1 cellular context compared by ENCODE assay signal in genomic region chr17:35171834-35172233, GRCh38.
TF ChIP-seq lines count a peak whose summit lies in the region.

No MANE protein-coding gene starts in this region.

TF ChIP-seq in K562, 482 proteins besides CTCF, POLR2A, EP300 and RAD21:
- TF ChIP-seq SAFB (IDR thresholded peaks at IDR 0.05; ENCODE audit: borderline replicate concordance, low read depth, low read length) (no peak), ZEB2 (IDR thresholded peaks at IDR 0.05) (no peak), ZBTB33 (CRISPR knock-in tag; IDR thresholded peaks at IDR 0.05) (no peak), RUNX1 (IDR thresholded peaks at IDR 0.05; ENCODE audit: low read depth) (no peak), SNAPC5 (CRISPR knock-in tag; IDR thresholded peaks at IDR 0.05) (no peak), ILF3 (IDR thresholded peaks at IDR 0.05; ENCODE audit: borderline replicate concordance) (no peak), ZNF764 (CRISPR knock-in tag; IDR thresholded peaks at IDR 0.05; ENCODE audit: low read depth) (no peak), PTTG1 (tag; IDR thresholded peaks at IDR 0.05; ENCODE audit: low read depth) (no peak), ZNF77 (CRISPR knock-in tag; IDR thresholded peaks at IDR 0.05) (no peak), MLLT1 (IDR thresholded peaks at IDR 0.05) (no peak), ZNF584 (CRISPR knock-in tag; IDR thresholded peaks at IDR 0.05; ENCODE audit: low read depth) (no peak), U2AF1 (optimal IDR thresholded peaks at IDR 0.05; ENCODE audit: low read depth, low read length) (no peak), SMARCB1 (IDR thresholded peaks at IDR 0.05; ENCODE audit: insufficient read length, low read depth) (no peak), NFIC (IDR thresholded peaks at IDR 0.05) (no peak), CGGBP1 (CRISPR knock-in tag; IDR thresholded peaks at IDR 0.05) (no peak), ZFPM2 (CRISPR knock-in tag; IDR thresholded peaks at IDR 0.05) (no peak), FOXK2 (conservative IDR thresholded peaks at IDR 0.05 in 1 of 2, IDR thresholded peaks at IDR 0.05 in 1 of 2; ENCODE audit: low read depth in 2 of 2) (no peak), ZNF41 (CRISPR knock-in tag; conservative IDR thresholded peaks at IDR 0.05) (no peak), MEF2D (tag; conservative IDR thresholded peaks at IDR 0.05; ENCODE audit: low read depth) (no peak), ATF3 (IDR thresholded peaks at IDR 0.05) (peak; percentile 94), ATF3 (CRISPR knock-in tag; conservative IDR thresholded peaks at IDR 0.05) (no peak), MTA2 (IDR thresholded peaks at IDR 0.05; ENCODE audit: low read depth) (no peak), RBM14 (IDR thresholded peaks at IDR 0.05; ENCODE audit: borderline replicate concordance, insufficient read depth, low read depth, low read length) (no peak), XRCC5 (IDR thresholded peaks at IDR 0.05; ENCODE audit: low read depth, low read length) (no peak), SREBF1 (IDR thresholded peaks at IDR 0.05; ENCODE audit: borderline replicate concordance, low read depth, low read length) (no peak), PHF20 (IDR thresholded peaks at IDR 0.05; ENCODE audit: partially characterized antibody) (no peak), CEBPG (CRISPR knock-in tag; IDR thresholded peaks at IDR 0.05) (no peak), CEBPG (tag; conservative IDR thresholded peaks at IDR 0.05 in 1 of 2, IDR thresholded peaks at IDR 0.05 in 1 of 2) (peak; percentile 68 to 75), TCF7L2 (IDR thresholded peaks at IDR 0.05; ENCODE audit: low read depth, low read length) (no peak), CEBPB (tag; IDR thresholded peaks at IDR 0.05) (peak; percentile 46; the same call in 1 of the 2 replicates), ZNF707 (CRISPR knock-in tag; conservative IDR thresholded peaks at IDR 0.05) (no peak), SRSF1 (IDR thresholded peaks at IDR 0.05; ENCODE audit: low read depth, low read length) (no peak), JUND (IDR thresholded peaks at IDR 0.05; ENCODE audit: borderline replicate concordance, low read depth, low read length) (peak; percentile 65; the same call in 1 of the 2 replicates), JUND (tag; IDR thresholded peaks at IDR 0.05; ENCODE audit: borderline replicate concordance, low read depth, low read length) (peak; percentile 85), CBX2 (IDR thresholded peaks at IDR 0.05; ENCODE audit: insufficient read depth, low read length, poor library complexity, severe bottlenecking) (no peak), ATF7 (IDR thresholded peaks at IDR 0.05) (peak; percentile 93), NR2F6 (CRISPR knock-in tag; IDR thresholded peaks at IDR 0.05) (no peak), E4F1 (CRISPR knock-in tag; IDR thresholded peaks at IDR 0.05; ENCODE audit: borderline replicate concordance) (no peak), ZNF274 (IDR thresholded peaks at IDR 0.05; ENCODE audit: borderline replicate concordance, low read depth, low read length) (no peak), ZNF830 (CRISPR knock-in tag; IDR thresholded peaks at IDR 0.05) (no peak), ZNF740 (CRISPR knock-in tag; IDR thresholded peaks at IDR 0.05) (no peak), ZNF740 (tag; IDR thresholded peaks at IDR 0.05) (no peak), DPF2 (IDR thresholded peaks at IDR 0.05) (no peak), ZNF384 (IDR thresholded peaks at IDR 0.05; ENCODE audit: low read depth, low read length) (no peak), FOSL1 (tag; conservative IDR thresholded peaks at IDR 0.05) (no peak)
TF ChIP-seq in K562: peak in this region for 5.
